In the genomic region with DNA sequence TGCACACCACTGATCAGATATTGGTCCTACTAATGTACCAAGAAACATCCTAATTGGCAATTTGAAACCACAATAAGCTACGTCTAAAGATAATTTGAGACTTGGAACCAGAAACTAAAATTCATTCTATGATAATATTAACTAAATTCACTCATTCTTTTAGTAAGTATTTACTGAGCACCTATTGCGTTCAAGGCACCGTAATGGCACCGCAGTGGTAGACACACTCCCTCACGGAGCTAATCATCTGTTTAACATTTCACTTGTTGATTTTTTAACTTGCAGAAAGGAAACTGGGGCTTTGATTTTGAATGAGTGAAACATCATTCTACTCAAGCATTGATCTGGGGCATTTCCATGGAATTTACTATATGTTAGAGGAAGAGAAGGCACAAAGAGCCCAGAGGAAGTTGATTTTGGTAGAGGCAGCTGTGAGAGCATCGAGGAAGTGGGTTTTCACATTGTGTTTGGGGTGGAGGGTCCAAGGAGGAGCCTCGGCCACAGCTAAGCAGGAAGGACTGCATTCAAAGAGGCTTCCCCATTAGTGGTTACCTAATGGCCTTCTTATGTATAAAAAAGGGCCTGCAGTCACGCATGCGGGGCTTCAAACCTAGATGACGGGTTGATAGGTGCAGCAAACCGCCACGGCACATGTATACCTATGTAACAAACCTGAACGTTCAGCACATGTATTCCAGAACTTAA, we compare ENCODE assay signal across 1 cellular context.
TF ChIP-seq lines count a peak whose summit lies in the region.

No MANE protein-coding gene starts in this region.

TF ChIP-seq in SK-N-SH treated with all-trans-retinoic acid at 6 μM for 48 hours, 23 proteins besides CTCF, POLR2A, EP300 and RAD21 (continued from another document):
- TF ChIP-seq, protein P1, sequence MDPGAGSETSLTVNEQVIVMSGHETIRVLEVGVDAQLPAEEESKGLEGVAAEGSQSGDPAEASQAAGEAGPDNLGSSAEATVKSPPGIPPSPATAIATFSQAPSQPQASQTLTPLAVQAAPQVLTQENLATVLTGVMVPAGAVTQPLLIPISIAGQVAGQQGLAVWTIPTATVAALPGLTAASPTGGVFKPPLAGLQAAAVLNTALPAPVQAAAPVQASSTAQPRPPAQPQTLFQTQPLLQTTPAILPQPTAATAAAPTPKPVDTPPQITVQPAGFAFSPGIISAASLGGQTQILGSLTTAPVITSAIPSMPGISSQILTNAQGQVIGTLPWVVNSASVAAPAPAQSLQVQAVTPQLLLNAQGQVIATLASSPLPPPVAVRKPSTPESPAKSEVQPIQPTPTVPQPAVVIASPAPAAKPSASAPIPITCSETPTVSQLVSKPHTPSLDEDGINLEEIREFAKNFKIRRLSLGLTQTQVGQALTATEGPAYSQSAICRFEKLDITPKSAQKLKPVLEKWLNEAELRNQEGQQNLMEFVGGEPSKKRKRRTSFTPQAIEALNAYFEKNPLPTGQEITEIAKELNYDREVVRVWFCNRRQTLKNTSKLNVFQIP (CRISPR knock-in tag; IDR thresholded peaks at IDR 0.05; ENCODE audit: borderline replicate concordance, low read depth) = no peak
- TF ChIP-seq ZFP30 (CRISPR knock-in tag; IDR thresholded peaks at IDR 0.05) = no peak
- TF ChIP-seq ISL1 (CRISPR knock-in tag; IDR thresholded peaks at IDR 0.05) = no peak
